Comparison of ENCODE assay signal across 18 cellular contexts in the genomic region with DNA sequence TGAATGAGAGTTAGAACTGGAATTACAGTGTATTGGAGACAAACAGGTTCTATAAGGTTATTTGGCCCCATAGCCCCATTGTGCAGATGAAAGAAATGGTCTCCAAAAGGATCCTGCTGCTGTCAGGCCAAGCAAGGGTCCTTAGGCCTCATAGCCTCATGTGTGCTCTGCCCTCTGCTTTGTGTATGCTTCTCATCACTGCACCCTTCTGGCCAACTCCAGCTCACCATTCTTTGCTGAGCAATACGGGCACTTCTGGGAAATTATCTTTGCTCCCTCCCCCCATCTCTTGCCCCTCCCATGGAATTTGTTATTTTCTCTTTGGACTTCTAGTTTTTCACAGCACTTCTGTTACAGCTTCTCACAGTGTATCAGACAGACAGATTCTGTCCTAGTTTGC.
"Had no signal": no experiment of that assay in that cellular context is flagged by ENCODE, and none has a peak within 500 bp of the region (broad histone marks: within the 10 kb centered on the region; RNA-seq: fewer than 3 reads in every experiment).

No MANE protein-coding gene starts in this region.

- FAIRE-seq: islet of Langerhans, pancreas had no signal

- H3K9me3 ChIP-seq: body of pancreas, esophagus squamous epithelium, lower lobe of right lung, neutrophil, pancreas, thoracic aorta had no signal

- ATAC-seq: activated CD8-positive, alpha-beta memory T cell treated with anti-CD3 and anti-CD28 coated beads, Interleukin-2, amount 10 ng/mL, durations not matched to agents 7 days and 5 days; body of pancreas; lower lobe of right lung; natural killer cell treated with Interleukin-12 subunit alpha and Interleukin-12 subunit beta and Interleukin-15 and Interleukin-18, amount 100 ng/mL, for 72 hours; pancreas; sciatic nerve; stimulated activated memory B cell treated with anti-CD40 and anti-IgM and Interleukin-4, amounts not matched to agents 10 μg/mL and 1 μg/mL and 100 μg/mL, for 72 hours had no signal

- H3K4me3 ChIP-seq: body of pancreas, esophagus squamous epithelium, lower lobe of right lung, pancreas, thoracic aorta had no signal

- DNase-seq: activated CD4-positive, alpha-beta memory T cell treated with anti-CD3 and anti-CD28 coated beads for 36 hours; activated CD4-positive, alpha-beta T cell treated with anti-CD3 and anti-CD28 coated beads for 4 hours; activated CD8-positive, alpha-beta memory T cell treated with anti-CD3 and anti-CD28 coated beads, Interleukin-2, amount 10 ng/mL, durations not matched to agents 7 days and 5 days; activated naive CD4-positive, alpha-beta T cell treated with anti-CD3 and anti-CD28 coated beads for 36 hours; body of pancreas; dermis blood vessel endothelial cell; effector memory CD4-positive, alpha-beta T cell; esophagus squamous epithelium; lower lobe of right lung; pancreas; stimulated activated CD4-positive, alpha-beta T cell treated with anti-CD3 and anti-CD28 coated beads, Interleukin-4, amount 100 ng/mL, for 24 hours had no signal

- H3K36me3 ChIP-seq: esophagus squamous epithelium, lower lobe of right lung, neutrophil, pancreas, thoracic aorta had no signal

- H3K27me3 ChIP-seq: body of pancreas, pancreas had no signal

- H3K9me3 Mint-ChIP-seq: activated naive CD4-positive, alpha-beta T cell treated with anti-CD3 and anti-CD28 coated beads for 36 hours; mesothelial cell of epicardium; stimulated activated memory B cell treated with anti-CD40 and anti-IgM and Interleukin-4, amounts not matched to agents 10 μg/mL and 1 μg/mL and 100 μg/mL, for 72 hours had no signal

- H3K36me3 Mint-ChIP-seq: activated CD4-positive, alpha-beta memory T cell treated with anti-CD3 and anti-CD28 coated beads for 36 hours; activated CD8-positive, alpha-beta memory T cell treated with anti-CD3 and anti-CD28 coated beads, Interleukin-2, amount 10 ng/mL, durations not matched to agents 7 days and 5 days; mesothelial cell of epicardium; natural killer cell treated with Interleukin-12 subunit alpha and Interleukin-12 subunit beta and Interleukin-15 and Interleukin-18, amount 100 ng/mL, for 72 hours; stimulated activated memory B cell treated with anti-CD40 and anti-IgM and Interleukin-4, amounts not matched to agents 10 μg/mL and 1 μg/mL and 100 μg/mL, for 72 hours had no signal

- H3K27ac ChIP-seq: body of pancreas, esophagus squamous epithelium, lower lobe of right lung, neutrophil, pancreas, thoracic aorta had no signal

- H3K4me1 Mint-ChIP-seq: activated CD8-positive, alpha-beta memory T cell treated with anti-CD3 and anti-CD28 coated beads, Interleukin-2, amount 10 ng/mL, durations not matched to agents 7 days and 5 days; mesothelial cell of epicardium; stimulated activated memory B cell treated with anti-CD40 and anti-IgM and Interleukin-4, amounts not matched to agents 10 μg/mL and 1 μg/mL and 100 μg/mL, for 72 hours had no signal

- H3K4me1 ChIP-seq: body of pancreas, lower lobe of right lung, pancreas had no signal

- H3K4me3 Mint-ChIP-seq: activated CD4-positive, alpha-beta memory T cell treated with anti-CD3 and anti-CD28 coated beads for 36 hours; activated CD8-positive, alpha-beta memory T cell treated with anti-CD3 and anti-CD28 coated beads, Interleukin-2, amount 10 ng/mL, durations not matched to agents 7 days and 5 days; activated naive CD4-positive, alpha-beta T cell treated with anti-CD3 and anti-CD28 coated beads for 36 hours; mesothelial cell of epicardium; natural killer cell treated with Interleukin-12 subunit alpha and Interleukin-12 subunit beta and Interleukin-15 and Interleukin-18, amount 100 ng/mL, for 72 hours; stimulated activated memory B cell treated with anti-CD40 and anti-IgM and Interleukin-4, amounts not matched to agents 10 μg/mL and 1 μg/mL and 100 μg/mL, for 72 hours had no signal

- H3K27ac Mint-ChIP-seq: activated CD4-positive, alpha-beta memory T cell treated with anti-CD3 and anti-CD28 coated beads for 36 hours; activated CD8-positive, alpha-beta memory T cell treated with anti-CD3 and anti-CD28 coated beads, Interleukin-2, amount 10 ng/mL, durations not matched to agents 7 days and 5 days; activated naive CD4-positive, alpha-beta T cell treated with anti-CD3 and anti-CD28 coated beads for 36 hours; mesothelial cell of epicardium; natural killer cell treated with Interleukin-12 subunit alpha and Interleukin-12 subunit beta and Interleukin-15 and Interleukin-18, amount 100 ng/mL, for 72 hours; stimulated activated memory B cell treated with anti-CD40 and anti-IgM and Interleukin-4, amounts not matched to agents 10 μg/mL and 1 μg/mL and 100 μg/mL, for 72 hours had no signal

- H3K27me3 Mint-ChIP-seq: activated CD4-positive, alpha-beta memory T cell treated with anti-CD3 and anti-CD28 coated beads for 36 hours; activated CD8-positive, alpha-beta memory T cell treated with anti-CD3 and anti-CD28 coated beads, Interleukin-2, amount 10 ng/mL, durations not matched to agents 7 days and 5 days; natural killer cell treated with Interleukin-12 subunit alpha and Interleukin-12 subunit beta and Interleukin-15 and Interleukin-18, amount 100 ng/mL, for 72 hours; stimulated activated memory B cell treated with anti-CD40 and anti-IgM and Interleukin-4, amounts not matched to agents 10 μg/mL and 1 μg/mL and 100 μg/mL, for 72 hours had no signal
